Comparison of ENCODE assay signal across 19 cellular contexts in the genomic region with DNA sequence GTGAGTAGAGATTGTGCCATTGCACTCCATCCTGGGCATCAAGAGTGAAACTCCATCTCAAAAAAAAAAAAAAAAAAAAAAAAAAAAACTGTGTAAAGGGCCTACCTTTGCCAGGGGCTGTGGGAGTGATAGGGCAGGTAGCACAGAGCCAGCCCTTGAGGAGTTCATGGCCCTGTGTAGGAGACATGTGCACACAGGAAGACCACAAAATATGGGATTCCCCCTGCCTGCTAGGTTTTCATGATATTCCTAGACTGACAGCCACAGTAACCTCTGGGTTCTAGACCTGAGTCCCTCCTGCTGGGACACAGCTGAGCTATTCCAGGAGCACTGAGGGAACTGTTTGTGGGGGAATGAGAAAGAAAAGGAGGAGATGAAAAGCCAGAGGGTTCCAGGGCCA. TPM values are rescaled to one million over a fixed set of nuclear protein-coding genes. Genes with fewer than 3 reads are reported as not detected.
DNase-seq lines count a peak whose midpoint lies in the region; ATAC-seq, FAIRE-seq and TF ChIP-seq lines count a peak whose summit lies in the region.
"Had no signal": no experiment of that assay in that cellular context is flagged by ENCODE, and none has a peak within 500 bp of the region (broad histone marks: within the 10 kb centered on the region; RNA-seq: fewer than 3 reads in every experiment).

No MANE protein-coding gene starts in this region.

- BruUV-seq in HepG2 (replicated peaks; lab: Mats Ljungman, UMichigan) (no TSS peak), K562 (replicated peaks; lab: Mats Ljungman, UMichigan) (no TSS peak)

- no peak for FAIRE-seq in HepG2 (lab: Jason Lieb, UNC)
- FAIRE-seq in K562 (lab: Jason Lieb, UNC), result no peak
- FAIRE-seq: GM12891, GM18507, H1 had no signal

- TF ChIP-seq RAD21 in HepG2 (CRISPR knock-in tag; IDR thresholded peaks at IDR 0.05), result no peak
- TF ChIP-seq RAD21 in K562 (CRISPR knock-in tag; conservative IDR thresholded peaks at IDR 0.05 in 1 of 2, IDR thresholded peaks at IDR 0.05 in 1 of 2), result no peak

- no peaks in the 10 kb centered on the region for H3K9me3 ChIP-seq in HepG2 (ENCODE audit: low read length)
- H3K9me3 ChIP-seq in right lobe of liver, result no peaks in the 10 kb centered on the region
- H3K9me3 ChIP-seq in K562 (replicated peaks; ENCODE audit: control insufficient read depth, insufficient read depth, low read depth, low read length), result no peaks in the 10 kb centered on the region
- H3K9me3 ChIP-seq: BLaER1 had no signal

- H3K4me1 ChIP-seq in HepG2 (ENCODE audit: insufficient read depth, low read length) (peaks cover 44% of the 10 kb centered on the region), right lobe of liver (peaks cover 0 to 4% (median 0%) of the 10 kb centered on the region in 4 donors), K562 (replicated peaks in 1 of 2; ENCODE audit: control insufficient read depth in 2 of 2, insufficient read depth in 2 of 2, low read length in 2 of 2) (peaks cover 14 to 22% of the 10 kb centered on the region in 2 experiments)

- TF ChIP-seq POLR2A in HepG2 (IDR thresholded peaks at IDR 0.05; ENCODE audit: insufficient read depth in 1 of 2, low read depth in 2 of 2, low read length in 2 of 2) (no peak), right lobe of liver (IDR thresholded peaks at IDR 0.05) (no peak), K562 (conservative IDR thresholded peaks at IDR 0.05) (no peak)

- in situ Hi-C loops in HepG2 (cut with HindIII; ENCODE audit: extremely low pct_ligation_motif_present, low pct_unique_long_range_greater_than_20kb), result loop anchor here (25.0 kb wide), 1 partner anchor 433 kb away; no protein-coding TSS in a partner anchor
- in situ Hi-C loops in K562 (cut with MboI), result no loop called here

- ATAC-seq in HepG2 (peak; percentile 5; the same call in 2 of the 3 replicates), right lobe of liver (no peak), HG03432 (IDR thresholded peaks at IDR 0.05; ENCODE audit: unreplicated experiment) (peak; percentile 40), K562 (no peak), GM18502 (IDR thresholded peaks at IDR 0.05; ENCODE audit: poor library complexity, unreplicated experiment) (no peak)

- H2AFZ ChIP-seq in HepG2 (ENCODE audit: low read length), result peak overlapping the region; percentile 31
- peak overlapping the region; percentile 70; the same call in 1 of the 2 replicates for H2AFZ ChIP-seq in K562 (ENCODE audit: low read depth, low read length)

- H3K4me2 ChIP-seq in HepG2 (ENCODE audit: low read depth, low read length), result peak overlapping the region; percentile 3; the same call in 1 of the 2 replicates
- H3K4me2 ChIP-seq in K562 (ENCODE audit: insufficient read depth, low read length), result no peak overlapping the region; the same call in 1 of the 2 replicates
- H3K4me2 ChIP-seq: BLaER1 had no signal

- CTCF ChIA-PET in HepG2 (lab: Yijun Ruan, JAX; ENCODE audit: low intra/inter-chr PET ratio, low total read pairs) (no interaction called here), K562 (lab: Yijun Ruan, JAX; ENCODE audit: low intra/inter-chr PET ratio) (no interaction called here)

- no peak overlapping the region for H3K4me3 ChIP-seq in HepG2 (replicated peaks in 1 of 3; ENCODE audit: insufficient read depth in 1 of 3, low read depth in 2 of 3, low read length in 3 of 3)
- no peak overlapping the region for H3K4me3 ChIP-seq in right lobe of liver
- no peak overlapping the region for H3K4me3 ChIP-seq in K562
- H3K4me3 ChIP-seq: BLaER1 had no signal

- intact Hi-C loops in HepG2 (cut with micrococcal nuclease; ENCODE audit: unreplicated experiment), result no loop called here
- intact Hi-C loops in right lobe of liver (cut with DNase I), result no loop called here
- intact Hi-C loops in K562 (cut with micrococcal nuclease), result no loop called here

- POLR2A ChIA-PET in HepG2 (lab: Yijun Ruan, JAX) (no interaction called here), K562 (lab: Yijun Ruan, JAX) (no interaction called here)

- H3K27me3 ChIP-seq in HepG2 (ENCODE audit: control insufficient read depth in 1 of 2, insufficient read depth in 2 of 2, low read length in 2 of 2), result peaks cover 0 to 1% of the 10 kb centered on the region in 2 experiments; a peak in 1 of 5 replicates
- no peaks in the 10 kb centered on the region for H3K27me3 ChIP-seq in right lobe of liver
- no peaks in the 10 kb centered on the region for H3K27me3 ChIP-seq in K562 (ENCODE audit: control insufficient read depth in 2 of 2, insufficient read depth in 2 of 2, low read length in 2 of 2)
- H3K27me3 ChIP-seq: BLaER1 had no signal

- H3K36me3 ChIP-seq in HepG2 (replicated peaks in 1 of 2; ENCODE audit: control insufficient read depth in 1 of 2, insufficient read depth in 2 of 2, low read length in 2 of 2) (no peaks in the 10 kb centered on the region), right lobe of liver (no peaks in the 10 kb centered on the region), K562 (ENCODE audit: control insufficient read depth, insufficient read depth, low read length) (no peaks in the 10 kb centered on the region)
- H3K36me3 ChIP-seq: BLaER1 had no signal

- H3K79me2 ChIP-seq in HepG2 (ENCODE audit: insufficient read depth, low read length), result no peaks in the 10 kb centered on the region
- no peaks in the 10 kb centered on the region for H3K79me2 ChIP-seq in K562 (ENCODE audit: control insufficient read depth, insufficient read depth, low read length)

- no peaks in the 10 kb centered on the region for H3K9me1 ChIP-seq in K562 (ENCODE audit: control insufficient read depth, insufficient read depth, low read length)

- no peak for DNase-seq in HepG2 (ENCODE audit: low spot score)
- no peak for DNase-seq in right lobe of liver
- no peak for DNase-seq in K562 (ENCODE audit: extremely low read depth in 1 of 4, low spot score in 3 of 4)
- DNase-seq in NCI-H2171 (lab: John Stamatoyannopoulos, UW), result no peak
- no peak for DNase-seq in NCI-H82 treated with DMSO at 0.1 percent for 48 hours (lab: John Stamatoyannopoulos, UW; ENCODE audit: unreplicated experiment)
- DNase-seq: 8988T; CD4-positive, alpha-beta memory T cell; DMS79 treated with DMSO at 0.1 percent for 48 hours; GF-D8; H9; IMR-90; KBM-7 had no signal

- H4K20me1 ChIP-seq in HepG2 (ENCODE audit: insufficient read depth, low read length), result no peaks in the 10 kb centered on the region
- no peaks in the 10 kb centered on the region for H4K20me1 ChIP-seq in K562 (replicated peaks; ENCODE audit: control insufficient read depth, insufficient read depth, low read length)
- H4K20me1 ChIP-seq: BLaER1 had no signal

- TF ChIP-seq EP300 in HepG2 (IDR thresholded peaks at IDR 0.05; ENCODE audit: low read depth in 2 of 2, low read length in 2 of 2) (no peak), HepG2 (CRISPR knock-in tag; IDR thresholded peaks at IDR 0.05; ENCODE audit: borderline replicate concordance) (no peak), K562 (IDR thresholded peaks at IDR 0.05; ENCODE audit: low read length) (no peak)

- TF ChIP-seq CTCF in HepG2 (CRISPR knock-in tag; IDR thresholded peaks at IDR 0.05), result no peak
- TF ChIP-seq CTCF in right lobe of liver (IDR thresholded peaks at IDR 0.05), result no peak
- no peak for TF ChIP-seq CTCF in K562 (IDR thresholded peaks at IDR 0.05 in 2 of 3, conservative IDR thresholded peaks at IDR 0.05 in 1 of 3; ENCODE audit: insufficient read depth in 2 of 3, low read depth in 1 of 3, low read length in 3 of 3)

- no peak overlapping the region for H3K27ac ChIP-seq in HepG2 (ENCODE audit: extremely low read length, insufficient read depth, low read length)
- H3K27ac ChIP-seq in right lobe of liver, result no peak overlapping the region
- no peak overlapping the region for H3K27ac ChIP-seq in K562 (ENCODE audit: extremely low read depth, low read depth, low read length)
- H3K27ac ChIP-seq: BLaER1, HL-60 had no signal

- H3K9ac ChIP-seq in HepG2 (ENCODE audit: insufficient read depth, low read depth, low read length), result no peak overlapping the region
- H3K9ac ChIP-seq in K562 (ENCODE audit: insufficient read depth in 1 of 2, low read depth in 2 of 2, low read length in 2 of 2), result no peak overlapping the region
- H3K9ac ChIP-seq: BLaER1 had no signal

RNA-seq across cellular contexts. Expression of a gene that starts 8.3 kb away (rescaled TPM):
- total RNA-seq in HepG2 (2016; rRNA removed; fragmentation: Illumina TruSeq; extraction: Trizol) (19.1 and 26.6 TPM in 2 replicates), right lobe of liver (10 to 100 TPM; 10.6 to 32.0 (median 18.4) TPM), K562 (2014; rRNA removed) (6.8 and 9.6 TPM in 2 replicates), K562 (2014; rRNA removed; fragmentation: Illumina TruSeq; extraction: Trizol) (21.0 and 25.0 TPM in 2 replicates), K562 (2015; rRNA removed; fragmentation: Illumina TruSeq; extraction: Trizol) (17.1 and 18.4 TPM in 2 replicates), K562 (2021) (15.6 and 17.2 TPM in 2 replicates)
- total RNA-seq in HepG2 (2016; cell fraction: cytosol; rRNA removed; fragmentation: Illumina TruSeq; extraction: Trizol; ENCODE audit: low read depth), result 6.3 and 6.7 TPM in 2 replicates
- total RNA-seq in HepG2 (2016; cell fraction: insoluble cytoplasmic fraction; rRNA removed; fragmentation: Illumina TruSeq; extraction: Trizol), result 21.4 and 27.7 TPM in 2 replicates
- 21.8 and 22.7 TPM in 2 replicates for total RNA-seq in HepG2 (2016; cell fraction: membrane; rRNA removed; fragmentation: Illumina TruSeq; extraction: Trizol)
- total RNA-seq in HepG2 (2016; cell fraction: nucleus; rRNA removed; fragmentation: Illumina TruSeq; extraction: Trizol), result 17.5 and 18.0 TPM in 2 replicates
- polyA plus RNA-seq in HepG2 (2011; rRNA removed) (71.7 and 86.1 TPM in 2 replicates), K562 (2011; rRNA removed) (24.2 and 28.3 TPM in 2 replicates), K562 (2014; fragmentation: Illumina TruSeq; extraction: Trizol) (25.4 and 35.7 TPM in 2 replicates), K562 (2014; fragmentation: Nextera tagmentation; extraction: Ambion mirVana) (10 to 100 TPM; 22.0 to 26.9 TPM), K562 (2014; rRNA removed) (19.7 and 24.6 TPM in 2 replicates)
- polyA plus RNA-seq in HepG2 (2011; cell fraction: cytosol; rRNA removed), result 77.8 and 91.0 TPM in 2 replicates
- polyA plus RNA-seq in HepG2 (2011; cell fraction: nucleus; rRNA removed), result 27.9 and 29.6 TPM in 2 replicates
- polyA plus RNA-seq in HepG2 (2012), result 81.4 and 85.6 TPM in 2 replicates
- polyA plus RNA-seq in HepG2 (2016; cell fraction: cytosol; fragmentation: Illumina TruSeq; extraction: Trizol; ENCODE audit: low read depth), result 19.6 and 23.2 TPM in 2 replicates
- polyA plus RNA-seq in HepG2 (2016; cell fraction: insoluble cytoplasmic fraction; fragmentation: Illumina TruSeq; extraction: Trizol; ENCODE audit: low read depth), result 98.4 and 103 TPM in 2 replicates
- polyA plus RNA-seq in HepG2 (2016; cell fraction: membrane; fragmentation: Illumina TruSeq; extraction: Trizol; ENCODE audit: low read depth), result 54.7 and 54.8 TPM in 2 replicates
- polyA plus RNA-seq in HepG2 (2016; cell fraction: nucleus; fragmentation: Illumina TruSeq; extraction: Trizol; ENCODE audit: insufficient read depth, low read depth), result 83.9 and 93.7 TPM in 2 replicates
- polyA minus RNA-seq in HepG2 (2011; rRNA and poly(A)+ RNA removed; ENCODE audit: low replicate concordance), result 56.5 and 79.5 TPM in 2 replicates
- 35.3 and 39.6 TPM in 2 replicates for polyA minus RNA-seq in HepG2 (2011; cell fraction: cytosol; rRNA and poly(A)+ RNA removed)
- 15.4 and 17.6 TPM in 2 replicates for polyA minus RNA-seq in HepG2 (2011; cell fraction: nucleus; rRNA and poly(A)+ RNA removed)
- 4.0 and 11.1 TPM in 2 replicates for total RNA-seq in K562 (2011; cell fraction: chromatin; rRNA removed; ENCODE audit: low replicate concordance)
- 5.8 and 5.9 TPM in 2 replicates for total RNA-seq in K562 (2011; cell fraction: nucleolus; rRNA removed)
- 8.5 and 14.4 TPM in 2 replicates for total RNA-seq in K562 (2011; cell fraction: nucleoplasm; rRNA removed)
- polyA plus RNA-seq in K562 (2011; cell fraction: cytosol; rRNA removed), result 25.5 and 33.2 TPM in 2 replicates
- polyA plus RNA-seq in K562 (2011; cell fraction: nucleus; rRNA removed), result 6.9 and 8.4 TPM in 2 replicates
- 18.4 and 29.0 TPM in 2 replicates for polyA plus RNA-seq in K562 (2012)
- 10.8 and 11.2 TPM in 2 replicates for polyA minus RNA-seq in K562 (2011; rRNA and poly(A)+ RNA removed)
- polyA minus RNA-seq in K562 (2011; cell fraction: cytosol; rRNA and poly(A)+ RNA removed), result 6.6 and 7.7 TPM in 2 replicates
- polyA minus RNA-seq in K562 (2011; cell fraction: nucleus; rRNA and poly(A)+ RNA removed), result 2.2 and 4.0 TPM in 2 replicates

Comparison
In these comparisons a context has a peak if more than half of its experiments do, and no peak if none do; other contexts are left out.
1. ATAC-seq: peak in HepG2 (single experiment) and HG03432 (single experiment); none in right lobe of liver (0 of 4), K562 (single experiment) and GM18502 (single experiment).